8 cellular contexts compared by ENCODE assay signal in the genomic region with DNA sequence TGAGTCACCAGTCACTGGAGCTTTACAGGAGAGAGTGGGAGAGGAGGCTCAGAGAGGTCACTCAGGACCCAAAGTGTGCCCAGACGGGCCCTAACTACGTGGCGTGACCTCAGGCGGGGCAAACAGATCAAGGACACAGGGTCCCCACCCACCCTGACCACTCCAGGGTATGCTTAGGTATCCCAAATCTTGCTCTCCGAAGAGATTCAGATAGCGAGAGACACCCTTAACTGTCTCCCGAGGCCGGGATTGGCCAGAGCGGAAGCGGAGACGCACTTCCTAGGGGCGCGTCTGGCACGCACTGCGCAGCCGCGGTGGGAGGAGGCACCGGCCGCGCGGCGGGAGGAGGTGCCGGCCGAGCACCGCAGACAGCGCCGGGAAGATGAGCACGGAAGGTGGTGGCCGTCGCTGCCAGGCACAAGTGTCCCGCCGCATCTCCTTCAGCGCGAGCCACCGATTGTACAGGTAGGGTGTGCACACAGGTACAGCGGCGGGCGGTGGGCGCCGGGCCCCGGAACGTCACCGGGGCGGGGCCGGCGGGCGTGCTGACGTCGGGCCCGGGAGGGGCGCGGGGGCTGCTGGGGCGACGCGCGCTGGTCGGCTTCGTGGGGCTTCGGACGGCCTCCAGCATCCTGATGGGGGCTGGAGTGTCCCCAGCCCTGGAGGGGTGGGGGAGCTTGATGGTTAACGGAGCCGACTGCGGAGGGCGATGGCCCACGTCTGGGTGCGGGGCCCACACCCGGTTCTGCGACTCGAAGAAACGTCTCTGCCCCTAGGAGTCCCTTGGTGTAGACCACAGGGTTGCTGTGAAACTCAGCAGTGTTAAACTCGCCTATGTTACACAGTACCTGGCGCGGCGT. TPM values are rescaled to one million over a fixed set of nuclear protein-coding genes. Genes with fewer than 3 reads are reported as not detected.
DNase-seq lines count a peak whose midpoint lies in the region; ATAC-seq and TF ChIP-seq lines count a peak whose summit lies in the region.

A gene (plus strand): TSS at position 367 of the 860 bp plus-strand sequence. CDS start 16 bp downstream, at position 383.

- no peak within 1 kb of the TSS for H2AK5ac ChIP-seq in neuronal stem cell (ENCODE audit: low read depth, low read length)

- H3K27me3 ChIP-seq in MM.1S (replicated peaks; ENCODE audit: insufficient read depth, low read length), result no peaks in the 10 kb centered on the region
- no peaks in the 10 kb centered on the region for H3K27me3 ChIP-seq in SJSA1 (replicated peaks)
- no peaks in the 10 kb centered on the region for H3K27me3 ChIP-seq in foreskin keratinocyte
- peaks cover 0 to 8% (median 0%) of the 10 kb centered on the region in 3 experiments for H3K27me3 ChIP-seq in neuronal stem cell (ENCODE audit: control insufficient read depth in 3 of 3, insufficient read depth in 3 of 3, low read depth in 1 of 3, low read length in 3 of 3)
- H3K27me3 ChIP-seq in subcutaneous abdominal adipose tissue (ENCODE audit: control insufficient read depth in 5 of 5, insufficient read depth in 4 of 5, low read length in 5 of 5), result no peaks in the 10 kb centered on the region

- H3K9me3 ChIP-seq in MM.1S (replicated peaks; ENCODE audit: insufficient read depth, low read length) (no peaks in the 10 kb centered on the region), SJSA1 (replicated peaks) (no peaks in the 10 kb centered on the region), neuronal stem cell (replicated peaks in 1 of 2; ENCODE audit: control insufficient read depth in 2 of 2, insufficient read depth in 1 of 2, low read depth in 1 of 2, low read length in 2 of 2) (no peaks in the 10 kb centered on the region), subcutaneous abdominal adipose tissue (ENCODE audit: control insufficient read depth in 5 of 5, low read length in 5 of 5) (no peaks in the 10 kb centered on the region)

- H3K36me3 ChIP-seq in MM.1S (replicated peaks; ENCODE audit: insufficient read depth, low read length), result no peaks in the 10 kb centered on the region
- H3K36me3 ChIP-seq in SJSA1, result peaks cover 15% of the 10 kb centered on the region
- peaks cover 5 to 28% of the 10 kb centered on the region in 2 donors for H3K36me3 ChIP-seq in neuronal stem cell (replicated peaks in 1 of 2; ENCODE audit: control insufficient read depth in 2 of 2, insufficient read depth in 2 of 2, low read length in 2 of 2)
- peaks cover 8 to 20% (median 18%) of the 10 kb centered on the region in 5 donors for H3K36me3 ChIP-seq in subcutaneous abdominal adipose tissue (ENCODE audit: control insufficient read depth in 5 of 5, insufficient read depth in 5 of 5, low read length in 5 of 5)

- no peaks in the 10 kb centered on the region for H4K20me1 ChIP-seq in MM.1S (ENCODE audit: insufficient read depth, low read length)

- H3K79me2 ChIP-seq in MM.1S (ENCODE audit: low read length), result peaks cover 26% of the 10 kb centered on the region

- H3F3A ChIP-seq in MM.1S (ENCODE audit: insufficient read depth, low read length), result no peaks in the 10 kb centered on the region

- H2BK120ac ChIP-seq in neuronal stem cell (ENCODE audit: low read depth, low read length), result no peak within 1 kb of the TSS

- peak within 1 kb of the TSS; percentile 56 for H3K14ac ChIP-seq in neuronal stem cell (ENCODE audit: low read length)

- H2AFZ ChIP-seq in MM.1S (ENCODE audit: low read length), result peak within 1 kb of the TSS; percentile 80
- peak within 1 kb of the TSS; percentile 100 for H2AFZ ChIP-seq in neuronal stem cell (ENCODE audit: low read length)

- H3K4me2 ChIP-seq in MM.1S (ENCODE audit: low read depth, low read length), result peak within 1 kb of the TSS; percentile 87
- H3K4me2 ChIP-seq in neuronal stem cell (ENCODE audit: insufficient read depth, low read length, poor library complexity, severe bottlenecking), result peak within 1 kb of the TSS; percentile 72

- TF ChIP-seq CTCF in MM.1S (IDR thresholded peaks at IDR 0.05; ENCODE audit: low read length) (no peak), foreskin keratinocyte (conservative IDR thresholded peaks at IDR 0.05) (no peak)

- peak within 1 kb of the TSS; percentile 68 for H3K4me3 ChIP-seq in MM.1S (ENCODE audit: low read length)
- H3K4me3 ChIP-seq in SJSA1, result peak within 1 kb of the TSS; percentile 96
- H3K4me3 ChIP-seq in neuronal stem cell (ENCODE audit: low read length in 2 of 2), result peak within 1 kb of the TSS; percentile 94 to 95
- peak within 1 kb of the TSS; percentile 88 to 98 (median 94) for H3K4me3 ChIP-seq in subcutaneous abdominal adipose tissue (ENCODE audit: low read depth in 1 of 5, low read length in 5 of 5)

- H4K91ac ChIP-seq in neuronal stem cell (ENCODE audit: low read depth, low read length, poor library complexity), result no peak within 1 kb of the TSS

- H3K4me1 ChIP-seq in MM.1S (ENCODE audit: low read length), result 0 out of 2 replicates have a peak, but pooled peaks cover 6% of the 10 kb centered on the region
- H3K4me1 ChIP-seq in SJSA1 (replicated peaks), result peaks cover 15% of the 10 kb centered on the region
- peaks cover 20% of the 10 kb centered on the region for H3K4me1 ChIP-seq in foreskin keratinocyte
- peaks cover 4 to 8% of the 10 kb centered on the region in 2 donors for H3K4me1 ChIP-seq in neuronal stem cell (ENCODE audit: control insufficient read depth in 2 of 2, insufficient read depth in 1 of 2, low read depth in 1 of 2, low read length in 2 of 2)
- H3K4me1 ChIP-seq in subcutaneous abdominal adipose tissue (ENCODE audit: control insufficient read depth in 5 of 5, insufficient read depth in 5 of 5, low read length in 5 of 5), result peaks cover 0 to 17% (median 9%) of the 10 kb centered on the region in 5 donors

- ATAC-seq in foreskin keratinocyte, result peak; percentile 95

- no peaks in the 10 kb centered on the region for H3K9me2 ChIP-seq in MM.1S (replicated peaks; ENCODE audit: insufficient read depth, low read length)

- no peak within 1 kb of the TSS for H4K8ac ChIP-seq in neuronal stem cell (ENCODE audit: low read depth, low read length)

- no CpG with 5 or more reads among the region's 74 CpGs for WGBS in neuronal stem cell (ENCODE audit: extremely low coverage in 2 of 2, insufficient read length in 2 of 2, insufficient replicate concordance in 1 of 2), 2 donors

- H3K9ac ChIP-seq in MM.1S (ENCODE audit: low read length) (peak within 1 kb of the TSS; percentile 75), neuronal stem cell (ENCODE audit: low read depth, low read length, poor library complexity) (peak within 1 kb of the TSS; percentile 99), subcutaneous abdominal adipose tissue (ENCODE audit: low read length in 5 of 5) (peak within 1 kb of the TSS; percentile 89 to 97 (median 92))

- no peak within 1 kb of the TSS for H2BK12ac ChIP-seq in neuronal stem cell (ENCODE audit: low read length)

- H3K27ac ChIP-seq in MM.1S (ENCODE audit: low read length) (peak within 1 kb of the TSS; percentile 57), SJSA1 (peak within 1 kb of the TSS; percentile 91), foreskin keratinocyte (peak within 1 kb of the TSS; percentile 91), neuronal stem cell (replicated peaks; ENCODE audit: low read length) (peak within 1 kb of the TSS; percentile 71), subcutaneous abdominal adipose tissue (ENCODE audit: low read depth, low read length) (peak within 1 kb of the TSS; percentile 97)

- DNase-seq in GF-D8 (lab: John Stamatoyannopoulos, UW) (peak; percentile 94), HCEC 1CT (peak; percentile 89), MM.1S (peak; percentile 90), SJSA1 (ENCODE audit: low read depth in 1 of 2, low spot score in 2 of 2) (peak; percentile 76 to 85), foreskin keratinocyte (peak; percentile 72 to 83), neuronal stem cell (ENCODE audit: low spot score) (peak; percentile 74)
- DNase-seq in activated naive CD4-positive, alpha-beta T cell (lab: John Stamatoyannopoulos, UW), result peak; percentile 55 to 78 (median 61)

- no peaks in the 10 kb centered on the region for H3K79me1 ChIP-seq in neuronal stem cell (ENCODE audit: low read depth, low read length)

- no peak within 1 kb of the TSS for H3K4ac ChIP-seq in neuronal stem cell (ENCODE audit: low read length)

- H3K23ac ChIP-seq in neuronal stem cell (ENCODE audit: low read depth, low read length, poor library complexity), result peak within 1 kb of the TSS; percentile 76

- H2BK15ac ChIP-seq in neuronal stem cell (ENCODE audit: low read length), result no peak within 1 kb of the TSS

- H2BK5ac ChIP-seq in neuronal stem cell (ENCODE audit: low read length), result peak within 1 kb of the TSS; percentile 40

- H3K18ac ChIP-seq in neuronal stem cell (ENCODE audit: low read length), result peak within 1 kb of the TSS; percentile 99

RNA-seq across cellular contexts. Expression of the gene that starts here (rescaled TPM):
- total RNA-seq in SJSA1 (2014; rRNA removed; shearing (Covaris generic)), result 55.7 and 67.4 TPM in 2 replicates
- 43.7 TPM in 2 replicates for total RNA-seq in foreskin keratinocyte
- 56.1 and 59.0 TPM in 2 replicates for polyA plus RNA-seq in foreskin keratinocyte
- 41.6 TPM for polyA plus RNA-seq in neuronal stem cell (2013, experiment 1 of 2)
- 43.7 TPM for polyA plus RNA-seq in neuronal stem cell (2013, experiment 2 of 2)

Comparison
In these comparisons a context has a peak if more than half of its experiments do, and no peak if none do; other contexts are left out.
1. Peak in every context shown above with its lines: DNase-seq, ATAC-seq, H3K4me3 ChIP-seq and H3K27ac ChIP-seq.